ENCODE assay signal across 1 cellular context in genomic region chr22:20010307-20011122, GRCh38.
TF ChIP-seq lines count a peak whose summit lies in the region.

No MANE protein-coding gene starts in this region.

TF ChIP-seq in HepG2, 621 proteins besides CTCF, POLR2A, EP300 and RAD21 (continued from another document and continues in another):
- TF ChIP-seq DZIP1 (CRISPR knock-in tag; IDR thresholded peaks at IDR 0.05) = no peak
- peak; percentile 65 for TF ChIP-seq MIXL1 (CRISPR knock-in tag; IDR thresholded peaks at IDR 0.05)
- peak; percentile 77 for TF ChIP-seq RXRB (CRISPR knock-in tag; IDR thresholded peaks at IDR 0.05; ENCODE audit: borderline replicate concordance)
- TF ChIP-seq ZNF280B (CRISPR knock-in tag; IDR thresholded peaks at IDR 0.05; ENCODE audit: borderline replicate concordance) = 0 out of 2 replicates have a peak, but pooled peaks have one; percentile 22
- peak; percentile 83 for TF ChIP-seq ZNF501 (CRISPR knock-in tag; IDR thresholded peaks at IDR 0.05)
- TF ChIP-seq FOXP1 (IDR thresholded peaks at IDR 0.05) = no peak
- TF ChIP-seq FOXP1 (CRISPR knock-in tag; IDR thresholded peaks at IDR 0.05) = 0 out of 2 replicates have a peak, but pooled peaks have one; percentile 4
- no peak for TF ChIP-seq RBM39 (IDR thresholded peaks at IDR 0.05; ENCODE audit: low read depth, low read length, poor library complexity, severe bottlenecking)
- TF ChIP-seq RCOR2 (CRISPR knock-in tag; IDR thresholded peaks at IDR 0.05) = no peak
- no peak for TF ChIP-seq U2AF2 (IDR thresholded peaks at IDR 0.05; ENCODE audit: low read depth, low read length)
- TF ChIP-seq ZNF354B (CRISPR knock-in tag; IDR thresholded peaks at IDR 0.05) = peak; percentile 64; the same call in 1 of the 2 replicates
- peak; percentile 32; the same call in 1 of the 2 replicates for TF ChIP-seq KDM5B (CRISPR knock-in tag; IDR thresholded peaks at IDR 0.05; ENCODE audit: borderline replicate concordance)
- peak; percentile 45; the same call in 1 of the 2 replicates for TF ChIP-seq ZNF598 (CRISPR knock-in tag; IDR thresholded peaks at IDR 0.05; ENCODE audit: borderline replicate concordance)
- no peak for TF ChIP-seq U2AF1 (optimal IDR thresholded peaks at IDR 0.05; ENCODE audit: low read depth, low read length)
- TF ChIP-seq ZBTB38 (CRISPR knock-in tag; IDR thresholded peaks at IDR 0.05) = peak; percentile 61
- 0 out of 2 replicates have a peak, but pooled peaks have one; percentile 22 for TF ChIP-seq KAT8 (CRISPR knock-in tag; IDR thresholded peaks at IDR 0.05)
- TF ChIP-seq BORCS8-MEF2B (CRISPR knock-in tag; IDR thresholded peaks at IDR 0.05) = peak; percentile 61; the same call in 1 of the 2 replicates
- TF ChIP-seq ZNF747 (CRISPR knock-in tag; IDR thresholded peaks at IDR 0.05; ENCODE audit: borderline replicate concordance) = no peak
- no peak for TF ChIP-seq FOXM1 (CRISPR knock-in tag; IDR thresholded peaks at IDR 0.05)
- TF ChIP-seq ZNF577 (CRISPR knock-in tag; IDR thresholded peaks at IDR 0.05; ENCODE audit: borderline replicate concordance, low read depth) = no peak
- TF ChIP-seq ETV6 (CRISPR knock-in tag; conservative IDR thresholded peaks at IDR 0.05) = no peak
- TF ChIP-seq RBFOX2 (IDR thresholded peaks at IDR 0.05; ENCODE audit: low read depth, low read length) = no peak
- TF ChIP-seq ZNF660 (CRISPR knock-in tag; IDR thresholded peaks at IDR 0.05; ENCODE audit: borderline replicate concordance, low read depth) = 0 out of 2 replicates have a peak, but pooled peaks have one; percentile 51
- TF ChIP-seq MIER3 (CRISPR knock-in tag; IDR thresholded peaks at IDR 0.05; ENCODE audit: borderline replicate concordance) = peak; percentile 80; the same call in 1 of the 2 replicates
- no peak for TF ChIP-seq MTF1 (CRISPR knock-in tag; IDR thresholded peaks at IDR 0.05)
- TF ChIP-seq HNF1A (IDR thresholded peaks at IDR 0.05; ENCODE audit: low read depth) = no peak
- TF ChIP-seq HNF1A (CRISPR knock-in tag; IDR thresholded peaks at IDR 0.05; ENCODE audit: borderline replicate concordance) = no peak; the same call in 1 of the 2 replicates
- no peak for TF ChIP-seq ZNF24 (IDR thresholded peaks at IDR 0.05)
- peak; percentile 60; the same call in 1 of the 2 replicates for TF ChIP-seq PAXIP1 (CRISPR knock-in tag; conservative IDR thresholded peaks at IDR 0.05)
- TF ChIP-seq ZNF282 (IDR thresholded peaks at IDR 0.05; ENCODE audit: partially characterized antibody) = no peak
- no peak for TF ChIP-seq POLR2AphosphoS5 (IDR thresholded peaks at IDR 0.05; ENCODE audit: low read depth, low read length)
- peak; percentile 99 for TF ChIP-seq ZNF263 (CRISPR knock-in tag; IDR thresholded peaks at IDR 0.05)
- TF ChIP-seq ZNF644 (CRISPR knock-in tag; IDR thresholded peaks at IDR 0.05; ENCODE audit: low read depth) = no peak
- peak; percentile 76 for TF ChIP-seq ARID5B (CRISPR knock-in tag; IDR thresholded peaks at IDR 0.05)
- 0 out of 2 replicates have a peak, but pooled peaks have one; percentile 42 for TF ChIP-seq AHDC1 (CRISPR knock-in tag; IDR thresholded peaks at IDR 0.05; ENCODE audit: borderline replicate concordance)
- TF ChIP-seq ZBTB37 (CRISPR knock-in tag; IDR thresholded peaks at IDR 0.05) = no peak
